6 cellular contexts compared by ENCODE assay signal in genomic region chr2:13057671-13058070, GRCh38.
"Had no signal": no experiment of that assay in that cellular context is flagged by ENCODE, and none has a peak within 500 bp of the region (broad histone marks: within the 10 kb centered on the region; RNA-seq: fewer than 3 reads in every experiment).

No MANE protein-coding gene starts in this region.

- FAIRE-seq: HTR-8/SVneo, K562 had no signal

- H3K4me2 ChIP-seq: KMS-11 had no signal

- DNase-seq: KBM-7, KG1 had no signal

- H3K27ac ChIP-seq: HL-60, KMS-11 had no signal

- ATAC-seq: K562 had no signal

- H3K9ac ChIP-seq: KMS-11 had no signal

- H3K4me3 ChIP-seq: K562 had no signal
